Comparison of ENCODE assay signal across 9 cellular contexts in the genomic region with DNA sequence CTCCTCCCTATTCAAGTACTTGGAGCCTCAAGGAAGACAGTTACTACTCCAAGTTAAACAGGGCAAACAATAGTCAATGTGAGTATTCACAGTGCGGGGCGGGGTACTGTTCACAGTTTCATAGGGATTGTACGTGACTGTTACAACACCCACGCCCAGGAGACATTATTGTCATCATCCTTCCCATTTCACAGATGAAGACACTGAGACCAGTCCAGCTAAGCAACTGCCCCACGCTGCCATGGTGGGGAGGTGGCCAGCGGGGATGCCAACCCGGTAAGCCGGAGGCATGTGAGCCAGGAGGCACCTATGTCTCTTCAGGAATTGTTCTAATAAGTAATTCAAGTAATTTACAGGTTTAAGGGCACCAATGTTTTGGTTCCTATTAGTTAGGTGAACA. TPM values are rescaled to one million over a fixed set of nuclear protein-coding genes. Genes with fewer than 3 reads are reported as not detected.
DNase-seq lines count a peak whose midpoint lies in the region; ATAC-seq and TF ChIP-seq lines count a peak whose summit lies in the region.
"Had no signal": no experiment of that assay in that cellular context is flagged by ENCODE, and none has a peak within 500 bp of the region (broad histone marks: within the 10 kb centered on the region; RNA-seq: fewer than 3 reads in every experiment).

No MANE protein-coding gene starts in this region.

- no peak for TF ChIP-seq CTCF in psoas muscle (IDR thresholded peaks at IDR 0.05)
- TF ChIP-seq CTCF in ascending aorta (IDR thresholded peaks at IDR 0.05) = no peak

- H3K27ac ChIP-seq in SJSA1 = peak overlapping the region; percentile 92
- H3K27ac ChIP-seq in esophagus (ENCODE audit: low read depth in 2 of 2, low read length in 1 of 2) = no peak overlapping the region
- no peak overlapping the region for H3K27ac ChIP-seq in psoas muscle
- no peak overlapping the region for H3K27ac ChIP-seq in ascending aorta

- H3K9me3 ChIP-seq in SJSA1 (replicated peaks) (no peaks in the 10 kb centered on the region; the same call in 1 of the 2 replicates), esophagus (ENCODE audit: control insufficient read depth in 2 of 2, insufficient read depth in 1 of 2, low read depth in 1 of 2, low read length in 1 of 2) (no peaks in the 10 kb centered on the region), psoas muscle (no peaks in the 10 kb centered on the region), ascending aorta (no peaks in the 10 kb centered on the region)

- ATAC-seq in psoas muscle = no peak

- peaks cover 60% of the 10 kb centered on the region for H3K36me3 ChIP-seq in SJSA1
- no peaks in the 10 kb centered on the region for H3K36me3 ChIP-seq in esophagus (ENCODE audit: control insufficient read depth in 2 of 2, insufficient read depth in 2 of 2, low read length in 1 of 2)
- H3K36me3 ChIP-seq in psoas muscle (ENCODE audit: insufficient read depth in 1 of 2, low read depth in 1 of 2) = no peaks in the 10 kb centered on the region
- no peaks in the 10 kb centered on the region for H3K36me3 ChIP-seq in ascending aorta

- H3K27me3 ChIP-seq in SJSA1 (replicated peaks) (no peaks in the 10 kb centered on the region), esophagus (ENCODE audit: control insufficient read depth in 1 of 2, insufficient read depth in 2 of 2, low read length in 2 of 2) (no peaks in the 10 kb centered on the region), psoas muscle (ENCODE audit: insufficient read depth in 3 of 3, low read length in 2 of 3) (peaks cover 0 to 5% (median 0%) of the 10 kb centered on the region in 3 donors), ascending aorta (no peaks in the 10 kb centered on the region)

- peak overlapping the region; percentile 84 for H3K4me3 ChIP-seq in SJSA1
- H3K4me3 ChIP-seq in esophagus (ENCODE audit: low read depth in 1 of 2, low read length in 2 of 2) = peak overlapping the region; percentile 68 to 85
- peak overlapping the region; percentile 82 for H3K4me3 ChIP-seq in psoas muscle
- peak overlapping the region in 1 of 2 donors; percentile 72 for H3K4me3 ChIP-seq in ascending aorta

- WGBS in esophagus, 2 donors = 26 to 33% methylated on average over 8 of the region's 8 CpGs
- 32 to 41% (median 34%) methylated on average over 8 of the region's 8 CpGs for WGBS in psoas muscle, 3 donors

- H3K4me1 ChIP-seq in SJSA1 (replicated peaks) = peaks cover 32% of the 10 kb centered on the region
- H3K4me1 ChIP-seq in esophagus (ENCODE audit: control insufficient read depth in 2 of 2, insufficient read depth in 2 of 2, low read length in 1 of 2) = peaks cover 2% of the 10 kb centered on the region in 2 donors
- peaks cover 4% of the 10 kb centered on the region for H3K4me1 ChIP-seq in psoas muscle
- H3K4me1 ChIP-seq in ascending aorta = peaks cover 0 to 7% of the 10 kb centered on the region in 2 donors

- DNase-seq in H4 (ENCODE audit: low spot score) (peak; percentile 7), SJSA1 (ENCODE audit: low read depth in 1 of 2, low spot score in 2 of 2) (peak in 1 of 2 experiments; percentile 27), psoas muscle (no peak), NCI-H510A (lab: John Stamatoyannopoulos, UW) (no peak), ascending aorta (ENCODE audit: low spot score in 2 of 2) (no peak), GDM1 (lab: John Stamatoyannopoulos, UW) (no peak)
- no peak for DNase-seq in activated effector memory CD4-positive, alpha-beta T cell treated with Interleukin-2 at 50 U/mL for 16 hours
- DNase-seq: NCI-H2081 had no signal

- intact Hi-C loops in psoas muscle (cut with DNase I) (no loop called here), ascending aorta (cut with DNase I) (no loop called here)

RNA-seq across cellular contexts. Expression of a gene that starts 1.0 kb away (rescaled TPM):
- total RNA-seq in H4 (2014; rRNA removed; shearing (Covaris generic)) = 83.4 and 105 TPM in 2 replicates
- 73.2 and 81.4 TPM in 2 replicates for total RNA-seq in SJSA1 (2014; rRNA removed; shearing (Covaris generic))
- polyA plus RNA-seq in esophagus (1 to 10 TPM; 6.6 to 9.5 TPM), psoas muscle (under 1 TPM; 0.08 to 0.25 (median 0.10) TPM)
- total RNA-seq in psoas muscle (not detected), ascending aorta (not detected)

Comparison
In these comparisons a context has a peak if more than half of its experiments do, and no peak if none do; other contexts are left out.
1. RNA of a gene that starts 1.0 kb away (total RNA-seq): 83.4 to 105 TPM in H4 and 73.2 to 81.4 TPM in SJSA1; not detected in psoas muscle and not detected in ascending aorta (single experiment); every median in the first group is over 10 times any median in the second.